In the genomic region with DNA sequence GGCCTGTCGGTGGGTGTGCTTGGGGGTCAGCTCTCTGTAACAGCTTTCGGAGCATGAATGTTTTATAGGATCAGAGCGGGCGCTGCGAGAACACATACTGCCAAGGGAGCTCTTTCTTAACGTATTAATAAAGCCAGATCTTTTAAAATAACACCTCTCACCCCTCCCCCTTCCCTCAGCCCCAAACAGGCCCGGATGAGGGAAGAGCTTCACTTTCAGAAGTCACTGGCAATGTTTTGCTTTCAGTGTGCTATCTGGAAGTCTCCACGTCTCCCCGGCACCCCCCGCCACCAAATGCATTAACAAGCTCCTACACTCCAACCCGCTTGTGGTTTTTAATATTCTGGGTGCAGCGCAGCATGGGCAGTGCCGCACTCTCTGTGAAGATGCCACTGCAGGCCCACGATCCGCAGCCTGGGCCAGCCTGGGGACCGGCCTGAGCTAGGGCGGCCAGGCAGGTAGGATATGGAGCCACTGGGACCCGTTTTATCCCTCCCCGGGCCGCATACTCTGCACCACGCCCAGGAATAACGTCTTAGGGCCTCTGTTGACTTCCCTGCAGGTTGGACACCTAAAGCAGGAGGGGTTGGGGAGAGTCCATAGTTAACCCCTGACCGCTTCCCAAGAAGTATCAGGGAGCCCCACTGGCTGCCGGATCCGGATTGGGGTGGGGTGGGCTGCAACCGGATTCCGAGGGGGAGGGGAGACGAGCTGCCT, we compare ENCODE assay signal across 12 cellular contexts. TPM values are rescaled to one million over a fixed set of nuclear protein-coding genes. Genes with fewer than 3 reads are reported as not detected.
A peak's percentile ranks its signal among the peaks of the same experiment; 100 is the strongest.
DNase-seq lines count a peak whose midpoint lies in the region; ATAC-seq, FAIRE-seq and TF ChIP-seq lines count a peak whose summit lies in the region.
"Had no signal": no experiment of that assay in that cellular context is flagged by ENCODE, and none has a peak within 500 bp of the region (broad histone marks: within the 10 kb centered on the region; RNA-seq: fewer than 3 reads in every experiment).

No MANE protein-coding gene starts in this region.

- no peak for ATAC-seq in activated CD8-positive, alpha-beta memory T cell treated with anti-CD3 and anti-CD28 coated beads, Interleukin-2, amount 10 ng/mL, durations not matched to agents 7 days and 5 days
- ATAC-seq: left colon, SK-N-SH treated with all-trans-retinoic acid at 6 μM for 48 hours had no signal

- H3K27me3 Mint-ChIP-seq in activated CD8-positive, alpha-beta memory T cell treated with anti-CD3 and anti-CD28 coated beads, Interleukin-2, amount 10 ng/mL, durations not matched to agents 7 days and 5 days = peaks cover 75% of the 10 kb centered on the region

- H3K4me1 Mint-ChIP-seq in activated CD8-positive, alpha-beta memory T cell treated with anti-CD3 and anti-CD28 coated beads, Interleukin-2, amount 10 ng/mL, durations not matched to agents 7 days and 5 days = peaks cover 2% of the 10 kb centered on the region

- peaks cover 7 to 10% of the 10 kb centered on the region in 2 donors for H3K4me1 ChIP-seq in kidney (ENCODE audit: control insufficient read depth in 1 of 2, insufficient read depth in 1 of 2, low read depth in 1 of 2, low read length in 2 of 2)

- no peak overlapping the region for H3K4me3 Mint-ChIP-seq in activated CD8-positive, alpha-beta memory T cell treated with anti-CD3 and anti-CD28 coated beads, Interleukin-2, amount 10 ng/mL, durations not matched to agents 7 days and 5 days

- no peak for DNase-seq in activated CD8-positive, alpha-beta memory T cell treated with anti-CD3 and anti-CD28 coated beads, Interleukin-2, amount 10 ng/mL, durations not matched to agents 7 days and 5 days
- DNase-seq in activated CD8-positive, alpha-beta memory T cell treated with anti-CD3 and anti-CD28 coated beads, Interleukin-2, amount 50 U/mL, for 48 hours = no peak
- DNase-seq in astrocyte of the hippocampus (ENCODE audit: low read depth, low spot score) (peak; percentile 55), kidney (peak; percentile 66), globus pallidus (ENCODE audit: low spot score) (no peak), medulla oblongata (ENCODE audit: extremely low spot score) (no peak), OCI-M1 (lab: John Stamatoyannopoulos, UW) (no peak)
- DNase-seq: aorta, left colon had no signal

- peaks cover 7% of the 10 kb centered on the region for H3K36me3 Mint-ChIP-seq in activated CD8-positive, alpha-beta memory T cell treated with anti-CD3 and anti-CD28 coated beads, Interleukin-2, amount 10 ng/mL, durations not matched to agents 7 days and 5 days

- no peaks in the 10 kb centered on the region for H3K9me3 ChIP-seq in kidney (ENCODE audit: control insufficient read depth in 1 of 2, low read length in 2 of 2)

- FAIRE-seq in kidney (lab: Jason Lieb, UNC) = no peak
- FAIRE-seq: endometrium had no signal

- CTCF ChIA-PET in activated CD8-positive, alpha-beta memory T cell treated with anti-CD3 and anti-CD28 coated beads, Interleukin-2, amount 10 ng/mL, durations not matched to agents 7 days and 5 days (lab: Charles Lee) = interaction anchor here (1.1 kb wide), 1 partner anchor 11 kb away, joined by 4 read pairs; no protein-coding TSS in a partner anchor

- peaks cover 0 to 4% of the 10 kb centered on the region in 2 donors for H3K36me3 ChIP-seq in kidney (ENCODE audit: control insufficient read depth in 1 of 2, insufficient read depth in 2 of 2, low read length in 2 of 2)

- peak overlapping the region; percentile 55 for H3K27ac Mint-ChIP-seq in activated CD8-positive, alpha-beta memory T cell treated with anti-CD3 and anti-CD28 coated beads, Interleukin-2, amount 10 ng/mL, durations not matched to agents 7 days and 5 days

- H3K9me3 Mint-ChIP-seq in activated CD8-positive, alpha-beta memory T cell treated with anti-CD3 and anti-CD28 coated beads, Interleukin-2, amount 10 ng/mL, durations not matched to agents 7 days and 5 days (ENCODE audit: low read depth) = peaks cover 2% of the 10 kb centered on the region

- TF ChIP-seq CTCF in kidney (IDR thresholded peaks at IDR 0.05; ENCODE audit: borderline replicate concordance, extremely low read depth, insufficient read depth) = no peak

- peak overlapping the region in 1 of 2 donors; percentile 15 for H3K27ac ChIP-seq in kidney (ENCODE audit: low read depth in 2 of 2, low read length in 2 of 2)
- H3K27ac ChIP-seq in temporal lobe (ENCODE audit: low read depth, low read length) = peak overlapping the region; percentile 50

- H3K9ac ChIP-seq in kidney (ENCODE audit: low read length in 2 of 2) = no peak overlapping the region

- intact Hi-C loops in kidney (cut with DNase I) = no loop called here

- no peak overlapping the region for H3K4me3 ChIP-seq in kidney (ENCODE audit: low read length in 2 of 2)

RNA-seq across cellular contexts. Expression of gene NR2F1, which starts 12.6 kb away (rescaled TPM):
- not detected for total RNA-seq in activated CD8-positive, alpha-beta memory T cell treated with anti-CD3 and anti-CD28 coated beads, Interleukin-2, amount 10 ng/mL, durations not matched to agents 7 days and 5 days
- total RNA-seq in kidney (49.5 TPM), temporal lobe (36.1 TPM)
- polyA plus RNA-seq in kidney (ENCODE audit: insufficient read depth, low read depth, low replicate concordance) = 22.8 TPM

RNA-seq across cellular contexts. Expression of gene NR2F1-AS1, which starts 14.6 kb away (rescaled TPM):
- not detected for total RNA-seq in activated CD8-positive, alpha-beta memory T cell treated with anti-CD3 and anti-CD28 coated beads, Interleukin-2, amount 10 ng/mL, durations not matched to agents 7 days and 5 days
- total RNA-seq in kidney (13.0 TPM), temporal lobe (50.4 TPM)
- 16.0 TPM for polyA plus RNA-seq in kidney (ENCODE audit: insufficient read depth, low read depth, low replicate concordance)

Comparison
In these comparisons a context has a peak if more than half of its experiments do, and no peak if none do; other contexts are left out.
1. DNase-seq: peak in astrocyte of the hippocampus (single experiment) and kidney (single experiment); none in activated CD8-positive, alpha-beta memory T cell treated with anti-CD3 and anti-CD28 coated beads, Interleukin-2, amount 10 ng/mL, durations not matched to agents 7 days and 5 days (single experiment), activated CD8-positive, alpha-beta memory T cell treated with anti-CD3 and anti-CD28 coated beads, Interleukin-2, amount 50 U/mL, for 48 hours (single experiment), globus pallidus (single experiment), medulla oblongata (single experiment) and OCI-M1 (single experiment).
2. RNA of gene NR2F1, which starts 12.6 kb away (total RNA-seq): 49.5 TPM in kidney (single experiment) and 36.1 TPM in temporal lobe (single experiment); not detected in activated CD8-positive, alpha-beta memory T cell treated with anti-CD3 and anti-CD28 coated beads, Interleukin-2, amount 10 ng/mL, durations not matched to agents 7 days and 5 days; every median in the first group is over 10 times any median in the second.
3. RNA of gene NR2F1-AS1, which starts 14.6 kb away (total RNA-seq): 50.4 TPM in temporal lobe (single experiment) and 13.0 TPM in kidney (single experiment); not detected in activated CD8-positive, alpha-beta memory T cell treated with anti-CD3 and anti-CD28 coated beads, Interleukin-2, amount 10 ng/mL, durations not matched to agents 7 days and 5 days; every median in the first group is over 10 times any median in the second.